Comparison of ENCODE assay signal across 19 cellular contexts in genomic region chr16:21023509-21024202, GRCh38.
DNase-seq lines count a peak whose midpoint lies in the region; ATAC-seq and TF ChIP-seq lines count a peak whose summit lies in the region.
"Had no signal": no experiment of that assay in that cellular context is flagged by ENCODE, and none has a peak within 500 bp of the region (broad histone marks: within the 10 kb centered on the region; RNA-seq: fewer than 3 reads in every experiment).

No MANE protein-coding gene starts in this region.

- no peak for ATAC-seq in GM21717 (IDR thresholded peaks at IDR 0.05; ENCODE audit: unreplicated experiment)
- ATAC-seq: esophagus mucosa had no signal

- H3K4me2 ChIP-seq in hepatocyte = no peak overlapping the region

- H3K9me3 ChIP-seq in hepatocyte (ENCODE audit: low read depth) (no peaks in the 10 kb centered on the region), testis (no peaks in the 10 kb centered on the region)

- H3K36me3 ChIP-seq in hepatocyte (replicated peaks; ENCODE audit: insufficient read depth, low read depth) (no peaks in the 10 kb centered on the region), testis (ENCODE audit: low read depth, missing control alignments) (no peaks in the 10 kb centered on the region)

- H3K4me1 ChIP-seq in hepatocyte (ENCODE audit: insufficient read depth) (no peaks in the 10 kb centered on the region), testis (no peaks in the 10 kb centered on the region)

- H3K4me3 ChIP-seq in cardiac fibroblast (replicated peaks in 1 of 2; ENCODE audit: low read depth in 2 of 2, low read length in 2 of 2) = no peak overlapping the region
- no peak overlapping the region for H3K4me3 ChIP-seq in hepatocyte
- H3K4me3 ChIP-seq in testis = no peak overlapping the region

- H4K20me1 ChIP-seq in hepatocyte (ENCODE audit: insufficient read depth, poor library complexity, severe bottlenecking) = no peaks in the 10 kb centered on the region

- H3K27ac ChIP-seq in hepatocyte (no peak overlapping the region), testis (no peak overlapping the region)

- no peak overlapping the region for H2AFZ ChIP-seq in hepatocyte

- peak; percentile 43 for DNase-seq in CMK (ENCODE audit: low read depth)
- peak; percentile 26 for DNase-seq in NCI-H226
- peak; percentile 8 to 60 for DNase-seq in cardiac fibroblast (ENCODE audit: low read depth in 2 of 2)
- peak; percentile 20 for DNase-seq in hepatocyte (ENCODE audit: low spot score)
- no peak for DNase-seq in middle frontal gyrus (ENCODE audit: extremely low spot score, low spot score)
- no peak for DNase-seq in testis
- DNase-seq in kidney glomerular epithelial cell (lab: John Stamatoyannopoulos, UW) = no peak
- DNase-seq: activated CD4-positive, alpha-beta T cell treated with anti-CD3 and anti-CD28 coated beads, Interleukin-2, amount 50 U/mL, for 1 hour; AML-193; DMS 273 treated with DMSO at 0.1 percent for 48 hours; GOT3; head of caudate nucleus; kidney; NCI-H1694; NCI-H345; SIG-M5; stimulated activated CD4-positive, alpha-beta T cell treated with anti-CD3 and anti-CD28 coated beads, Interleukin-2, amount 100 ng/mL, for 48 hours had no signal

- 86% methylated on average over 9 of the region's 9 CpGs for WGBS in hepatocyte (ENCODE audit: low lambda C conversion rate, missing lambda C conversion rate)
- WGBS in testis, 2 donors = 81 to 84% methylated on average over 9 of the region's 9 CpGs

- TF ChIP-seq CTCF in cardiac fibroblast (IDR thresholded peaks at IDR 0.05; ENCODE audit: low read depth, low read length) (no peak), hepatocyte (IDR thresholded peaks at IDR 0.05; ENCODE audit: poor library complexity) (no peak), testis (IDR thresholded peaks at IDR 0.05) (no peak)

- no peak for TF ChIP-seq POLR2A in testis (IDR thresholded peaks at IDR 0.05)

- H3K9me2 ChIP-seq in hepatocyte (replicated peaks; ENCODE audit: insufficient read depth) = no peaks in the 10 kb centered on the region

- intact Hi-C loops in testis (cut with DNase I; ENCODE audit: low total_unique reads) = no loop called here

- no peaks in the 10 kb centered on the region for H3K79me2 ChIP-seq in hepatocyte

- H3K27me3 ChIP-seq in hepatocyte = no peaks in the 10 kb centered on the region
- no peaks in the 10 kb centered on the region for H3K27me3 ChIP-seq in testis

Comparison
In these comparisons a context has a peak if more than half of its experiments do, and no peak if none do; other contexts are left out.
1. DNase-seq: peak in CMK (single experiment), NCI-H226 (single experiment), cardiac fibroblast (2 of 2) and hepatocyte (single experiment); none in middle frontal gyrus (single experiment), testis (single experiment) and kidney glomerular epithelial cell (single experiment).